Comparison of ENCODE assay signal across 20 cellular contexts in the genomic region with DNA sequence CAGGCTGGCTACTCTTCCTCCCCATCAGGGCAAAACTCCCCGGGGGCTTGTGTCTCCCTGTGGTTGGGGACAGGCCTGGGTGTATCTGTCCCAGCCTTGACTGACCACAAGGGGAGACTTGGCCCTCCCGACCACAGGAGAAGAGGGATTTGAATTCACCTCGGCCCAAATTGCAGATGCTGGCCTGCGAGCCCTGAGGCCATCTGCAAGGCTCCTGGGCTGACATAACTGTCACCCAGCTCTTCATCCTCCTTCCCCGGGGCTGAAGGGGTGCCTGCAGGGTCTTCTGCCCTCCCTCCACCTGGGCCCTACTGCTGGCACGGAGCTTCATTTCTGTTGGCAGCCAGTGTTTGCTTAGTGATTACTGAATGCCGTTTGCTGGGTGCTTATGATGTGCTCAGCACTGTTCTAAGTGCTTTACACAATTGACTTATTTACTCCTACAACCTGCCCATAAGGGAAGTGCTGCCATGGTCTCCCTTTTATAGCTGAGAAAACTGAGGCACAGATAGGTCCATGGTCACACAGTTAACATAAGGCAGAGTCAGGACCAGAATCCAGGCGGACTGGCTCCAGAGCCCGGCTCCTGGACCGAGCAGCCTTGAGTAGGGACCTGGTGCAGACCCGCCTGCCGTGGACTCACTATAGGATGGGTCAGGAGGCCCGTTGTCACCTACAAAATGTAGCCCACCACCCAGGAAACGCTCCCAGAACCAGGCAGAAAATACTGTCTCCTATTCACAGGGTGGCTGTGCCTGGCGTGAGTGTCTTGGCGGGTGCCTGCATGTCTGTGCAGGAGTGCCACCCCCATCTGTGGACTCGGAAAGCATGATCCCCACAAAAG. TPM values are rescaled to one million over a fixed set of nuclear protein-coding genes. Genes with fewer than 3 reads are reported as not detected.
A peak's percentile ranks its signal among the peaks of the same experiment; 100 is the strongest.
DNase-seq lines count a peak whose midpoint lies in the region; ATAC-seq and TF ChIP-seq lines count a peak whose summit lies in the region.
"Had no signal": no experiment of that assay in that cellular context is flagged by ENCODE, and none has a peak within 500 bp of the region (broad histone marks: within the 10 kb centered on the region; RNA-seq: fewer than 3 reads in every experiment).

No MANE protein-coding gene starts in this region.

- no peaks in the 10 kb centered on the region for H3K9me3 Mint-ChIP-seq in Caco-2 (ENCODE audit: unreplicated experiment)
- H3K9me3 Mint-ChIP-seq in CD14-positive monocyte, result peaks cover 0 to 2% (median 0%) of the 10 kb centered on the region in 7 donors
- H3K9me3 Mint-ChIP-seq: activated CD8-positive, alpha-beta T cell treated with anti-CD3 and anti-CD28 coated beads for 36 hours; activated naive CD4-positive, alpha-beta T cell treated with anti-CD3 and anti-CD28 coated beads, Interleukin-2, amount 50 U/mL, for 24 hours; CD4-positive, CD25-positive, alpha-beta regulatory T cell had no signal

- H3K4me3 Mint-ChIP-seq in Caco-2 (ENCODE audit: unreplicated experiment), result no peak overlapping the region
- no peak overlapping the region for H3K4me3 Mint-ChIP-seq in CD14-positive monocyte
- H3K4me3 Mint-ChIP-seq: activated CD8-positive, alpha-beta T cell treated with anti-CD3 and anti-CD28 coated beads for 36 hours; activated naive CD4-positive, alpha-beta T cell treated with anti-CD3 and anti-CD28 coated beads, Interleukin-2, amount 50 U/mL, for 24 hours; CD4-positive, CD25-positive, alpha-beta regulatory T cell; IgD-negative memory B cell; nephron; WTC11 had no signal

- intact Hi-C loops in Caco-2 (cut with micrococcal nuclease; ENCODE audit: unreplicated experiment) (no loop called here), CD14-positive monocyte (cut with micrococcal nuclease) (no loop called here), vagina (cut with DNase I) (no loop called here)

- no peak overlapping the region for H3K27ac ChIP-seq in vagina
- H3K27ac ChIP-seq: tibial nerve had no signal

- H3K4me1 Mint-ChIP-seq in Caco-2 (ENCODE audit: low read depth, unreplicated experiment), result peaks cover 33% of the 10 kb centered on the region
- H3K4me1 Mint-ChIP-seq in CD14-positive monocyte, result no peaks in the 10 kb centered on the region
- H3K4me1 Mint-ChIP-seq: activated naive CD4-positive, alpha-beta T cell treated with anti-CD3 and anti-CD28 coated beads, Interleukin-2, amount 50 U/mL, for 24 hours; CD4-positive, CD25-positive, alpha-beta regulatory T cell had no signal

- no TSS peak for BruUV-seq in Caco-2 (replicated peaks; lab: Mats Ljungman, UMichigan)

- H3K27ac Mint-ChIP-seq in Caco-2 (ENCODE audit: unreplicated experiment), result peak overlapping the region; percentile 25
- H3K27ac Mint-ChIP-seq in CD14-positive monocyte, result no peak overlapping the region
- H3K27ac Mint-ChIP-seq: activated CD8-positive, alpha-beta T cell treated with anti-CD3 and anti-CD28 coated beads for 36 hours; activated naive CD4-positive, alpha-beta T cell treated with anti-CD3 and anti-CD28 coated beads, Interleukin-2, amount 50 U/mL, for 24 hours; CD4-positive, CD25-positive, alpha-beta regulatory T cell; IgD-negative memory B cell; nephron; WTC11 had no signal

- POLR2A ChIA-PET in Caco-2 (lab: Charles Lee), result no interaction called here

- H3K4me1 ChIP-seq in Caco-2, result peaks cover 23% of the 10 kb centered on the region
- peaks cover 13% of the 10 kb centered on the region for H3K4me1 ChIP-seq in vagina

- DNase-seq in Caco-2 (no peak), NCI-H1105 treated with DMSO at 0.1 percent for 48 hours (lab: John Stamatoyannopoulos, UW) (peak; percentile 77), NCI-H345 treated with DMSO at 0.1 percent for 48 hours (lab: John Stamatoyannopoulos, UW; ENCODE audit: unreplicated experiment) (peak; percentile 91), left lobe of liver (ENCODE audit: low spot score) (no peak), CD14-positive monocyte (ENCODE audit: low spot score) (no peak), dermis blood vessel endothelial cell (no peak), vagina (ENCODE audit: extremely low spot score in 2 of 2) (no peak)
- DNase-seq: activated CD8-positive, alpha-beta T cell treated with anti-CD3 and anti-CD28 coated beads for 36 hours; activated T-cell treated with anti-CD3 and anti-CD28 coated beads, Interleukin-2, amount 50 U/mL, for 48 hours; CD4-positive, CD25-positive, alpha-beta regulatory T cell; hippocampal formation; islet precursor cell; PC-3; stimulated activated CD4-positive, alpha-beta T cell treated with anti-CD3 and anti-CD28 coated beads, Interleukin-12 subunit alpha, Interleukin-12 subunit beta, amount 100 ng/mL, for 4 hours had no signal

- TF ChIP-seq CTCF in Caco-2 (IDR thresholded peaks at IDR 0.05; ENCODE audit: insufficient read depth in 1 of 2, low read depth in 1 of 2, low read length in 1 of 2, severe bottlenecking in 1 of 2, unreplicated experiment in 1 of 2), result no peak
- TF ChIP-seq CTCF in CD14-positive monocyte (IDR thresholded peaks at IDR 0.05), result no peak
- no peak for TF ChIP-seq CTCF in vagina (IDR thresholded peaks at IDR 0.05)

- H3K36me3 ChIP-seq in Caco-2 (ENCODE audit: control insufficient read depth, insufficient read depth, low read length) (0 out of 2 replicates have a peak, but pooled peaks cover 1% of the 10 kb centered on the region), vagina (no peaks in the 10 kb centered on the region)

- TF ChIP-seq POLR2A in vagina (IDR thresholded peaks at IDR 0.05), result no peak

- CTCF ChIA-PET in Caco-2 (lab: Charles Lee), result no interaction called here

- H3K36me3 Mint-ChIP-seq in Caco-2 (ENCODE audit: insufficient read depth, unreplicated experiment), result peaks cover 8% of the 10 kb centered on the region
- peaks cover 12 to 13% of the 10 kb centered on the region in 2 donors for H3K36me3 Mint-ChIP-seq in CD14-positive monocyte
- H3K36me3 Mint-ChIP-seq: activated naive CD4-positive, alpha-beta T cell treated with anti-CD3 and anti-CD28 coated beads, Interleukin-2, amount 50 U/mL, for 24 hours; CD4-positive, CD25-positive, alpha-beta regulatory T cell; IgD-negative memory B cell had no signal

- ATAC-seq in left lobe of liver (peak; percentile 8), HG03521 (IDR thresholded peaks at IDR 0.05; ENCODE audit: unreplicated experiment) (no peak)
- ATAC-seq: activated CD8-positive, alpha-beta T cell treated with anti-CD3 and anti-CD28 coated beads for 36 hours; PC-3; WTC11 had no signal

- H3K27me3 ChIP-seq in Caco-2 (replicated peaks; ENCODE audit: control insufficient read depth, insufficient read depth, low read length) (no peaks in the 10 kb centered on the region), vagina (no peaks in the 10 kb centered on the region)
- H3K27me3 ChIP-seq: tibial nerve had no signal

- no peak overlapping the region for H3K4me3 ChIP-seq in Caco-2 (ENCODE audit: low read depth, low read length)
- no peak overlapping the region for H3K4me3 ChIP-seq in vagina
- H3K4me3 ChIP-seq: tibial nerve had no signal

- H3K27me3 Mint-ChIP-seq in Caco-2 (ENCODE audit: insufficient read depth, unreplicated experiment) (no peaks in the 10 kb centered on the region), CD14-positive monocyte (ENCODE audit: low read depth in 3 of 3) (peaks cover 0 to 2% (median 0%) of the 10 kb centered on the region in 3 donors)
- H3K27me3 Mint-ChIP-seq: activated CD8-positive, alpha-beta T cell treated with anti-CD3 and anti-CD28 coated beads for 36 hours; activated naive CD4-positive, alpha-beta T cell treated with anti-CD3 and anti-CD28 coated beads, Interleukin-2, amount 50 U/mL, for 24 hours had no signal

- H3K9me3 ChIP-seq in Caco-2 (no peaks in the 10 kb centered on the region), vagina (no peaks in the 10 kb centered on the region)

RNA-seq across cellular contexts. Expression of a gene that starts 18.9 kb away (rescaled TPM):
- 20.1 and 20.4 TPM in 2 replicates for total RNA-seq in Caco-2 (2022)
- total RNA-seq in left lobe of liver, result 120 TPM
- 1 to 10 TPM; 3.0 to 3.3 TPM for polyA plus RNA-seq in CD14-positive monocyte
- total RNA-seq in dermis blood vessel endothelial cell, result 3.9 and 7.9 TPM in 2 replicates
- total RNA-seq in vagina, result 22.1 TPM
- total RNA-seq: CD4-positive, CD25-positive, alpha-beta regulatory T cell had no signal
- polyA plus RNA-seq: CD4-positive, CD25-positive, alpha-beta regulatory T cell had no signal

Comparison
In these comparisons a context has a peak if more than half of its experiments do, and no peak if none do; other contexts are left out.
1. DNase-seq: peak in NCI-H1105 treated with DMSO at 0.1 percent for 48 hours (single experiment) and NCI-H345 treated with DMSO at 0.1 percent for 48 hours (single experiment); none in Caco-2 (0 of 2), left lobe of liver (single experiment), CD14-positive monocyte (single experiment), dermis blood vessel endothelial cell (single experiment) and vagina (0 of 2).